Comparison of ENCODE assay signal across 15 cellular contexts in the genomic region with DNA sequence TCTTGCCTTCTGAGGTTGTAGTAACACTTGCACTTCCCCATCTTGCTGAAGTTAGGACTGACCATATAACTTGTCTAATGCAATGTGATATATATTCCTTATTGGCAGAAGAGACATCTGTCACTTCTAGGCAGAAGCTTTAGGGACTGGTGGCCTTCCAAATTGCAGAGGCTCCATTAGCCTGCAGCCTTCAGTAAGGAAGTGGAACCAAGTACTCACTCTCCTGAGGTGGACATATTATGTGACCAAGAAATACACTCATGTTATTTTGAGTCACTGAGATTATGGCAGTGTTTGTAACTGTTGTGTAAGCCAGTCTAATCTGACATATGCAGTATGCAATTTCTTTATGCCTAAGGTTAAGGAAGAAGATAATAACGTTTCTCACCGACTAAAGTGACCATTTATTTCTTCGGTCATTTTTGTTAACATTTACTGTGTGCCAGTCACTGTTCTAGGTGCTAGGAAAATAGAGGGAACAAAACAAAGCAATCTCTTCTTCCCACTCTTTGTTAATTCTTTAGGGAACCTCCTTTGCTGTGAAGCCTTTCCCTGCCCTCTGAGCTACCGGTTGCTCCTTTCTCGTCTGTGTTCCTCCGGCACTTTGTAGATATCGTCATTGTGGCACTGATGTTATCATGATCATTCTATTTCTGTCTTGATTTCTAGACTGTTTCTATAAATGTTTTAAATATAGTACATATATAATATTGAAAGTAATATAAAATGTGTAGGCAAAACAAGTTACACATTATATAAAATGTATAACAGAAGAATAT.
"Had no signal": no experiment of that assay in that cellular context is flagged by ENCODE, and none has a peak within 500 bp of the region (broad histone marks: within the 10 kb centered on the region; RNA-seq: fewer than 3 reads in every experiment).

No MANE protein-coding gene starts in this region.

- H3K4me3 ChIP-seq: skin epidermis, stomach, thoracic aorta had no signal

- DNase-seq: activated CD4-positive, alpha-beta T cell treated with anti-CD3 and anti-CD28 coated beads, Interleukin-2, amount 10 ng/mL, durations not matched to agents 7 days and 5 days; activated CD8-positive, alpha-beta memory T cell treated with anti-CD3 and anti-CD28 coated beads, Interleukin-2, amount 50 U/mL, for 48 hours; activated naive CD4-positive, alpha-beta T cell; activated naive CD8-positive, alpha-beta T cell treated with anti-CD3 and anti-CD28 coated beads, Interleukin-2, amount 10 ng/mL, durations not matched to agents 7 days and 5 days; anterior cingulate cortex; dermis blood vessel endothelial cell; head of caudate nucleus; nephron progenitor cell; occipital lobe; stomach; T-helper 17 cell had no signal

- H3K36me3 ChIP-seq: stomach, thoracic aorta had no signal

- FAIRE-seq: frontal cortex had no signal

- H3K9me3 ChIP-seq: stomach, thoracic aorta had no signal

- H3K27me3 ChIP-seq: stomach had no signal

- H3K27ac ChIP-seq: epithelial cell of prostate, skin epidermis, stomach, thoracic aorta had no signal
